ENCODE assay signal across 2 cellular contexts in the genomic region with DNA sequence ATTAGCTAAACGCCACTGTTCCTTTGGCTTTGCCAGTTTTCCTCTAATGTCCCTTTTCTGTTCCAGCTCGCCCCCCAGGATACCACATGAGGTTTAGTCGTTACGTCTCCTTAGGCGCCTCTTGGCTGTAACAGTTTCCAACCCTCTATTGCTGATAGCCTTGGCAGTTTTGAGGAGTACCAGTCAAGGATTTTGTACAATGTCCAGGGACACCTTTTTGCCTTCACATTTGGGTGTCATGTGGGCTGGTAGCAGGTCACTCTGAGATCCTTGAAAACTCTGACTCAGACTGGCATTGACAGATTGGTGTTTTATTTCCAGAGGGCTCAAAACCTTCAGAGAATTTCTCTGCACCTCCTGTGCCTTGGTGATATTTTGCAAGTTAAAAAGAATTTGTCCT.
TF ChIP-seq lines count a peak whose summit lies in the region.

No MANE protein-coding gene starts in this region.

TF ChIP-seq in GM23338, 12 proteins besides CTCF, POLR2A, EP300 and RAD21 (continues in another document):
- no peak for TF ChIP-seq POLR2AphosphoS5 (IDR thresholded peaks at IDR 0.05; ENCODE audit: low read depth)
- no peak for TF ChIP-seq NANOG (IDR thresholded peaks at IDR 0.05; ENCODE audit: borderline replicate concordance)
- no peak for TF ChIP-seq JUNB (IDR thresholded peaks at IDR 0.05; ENCODE audit: unreplicated experiment)
- no peak for TF ChIP-seq EZH2phosphoT487 (IDR thresholded peaks at IDR 0.05; ENCODE audit: unreplicated experiment)
- no peak for TF ChIP-seq CREB1 (CRISPR knock-in tag; IDR thresholded peaks at IDR 0.05; ENCODE audit: low read depth)
- TF ChIP-seq EZH2 (IDR thresholded peaks at IDR 0.05; ENCODE audit: low read depth, unreplicated experiment), result no peak
- no peak for TF ChIP-seq ZNF114 (CRISPR knock-in tag; IDR thresholded peaks at IDR 0.05)
- no peak for TF ChIP-seq REST (IDR thresholded peaks at IDR 0.05; ENCODE audit: unreplicated experiment)
- TF ChIP-seq STAT1 (IDR thresholded peaks at IDR 0.05; ENCODE audit: unreplicated experiment), result no peak
- TF ChIP-seq, protein P1, sequence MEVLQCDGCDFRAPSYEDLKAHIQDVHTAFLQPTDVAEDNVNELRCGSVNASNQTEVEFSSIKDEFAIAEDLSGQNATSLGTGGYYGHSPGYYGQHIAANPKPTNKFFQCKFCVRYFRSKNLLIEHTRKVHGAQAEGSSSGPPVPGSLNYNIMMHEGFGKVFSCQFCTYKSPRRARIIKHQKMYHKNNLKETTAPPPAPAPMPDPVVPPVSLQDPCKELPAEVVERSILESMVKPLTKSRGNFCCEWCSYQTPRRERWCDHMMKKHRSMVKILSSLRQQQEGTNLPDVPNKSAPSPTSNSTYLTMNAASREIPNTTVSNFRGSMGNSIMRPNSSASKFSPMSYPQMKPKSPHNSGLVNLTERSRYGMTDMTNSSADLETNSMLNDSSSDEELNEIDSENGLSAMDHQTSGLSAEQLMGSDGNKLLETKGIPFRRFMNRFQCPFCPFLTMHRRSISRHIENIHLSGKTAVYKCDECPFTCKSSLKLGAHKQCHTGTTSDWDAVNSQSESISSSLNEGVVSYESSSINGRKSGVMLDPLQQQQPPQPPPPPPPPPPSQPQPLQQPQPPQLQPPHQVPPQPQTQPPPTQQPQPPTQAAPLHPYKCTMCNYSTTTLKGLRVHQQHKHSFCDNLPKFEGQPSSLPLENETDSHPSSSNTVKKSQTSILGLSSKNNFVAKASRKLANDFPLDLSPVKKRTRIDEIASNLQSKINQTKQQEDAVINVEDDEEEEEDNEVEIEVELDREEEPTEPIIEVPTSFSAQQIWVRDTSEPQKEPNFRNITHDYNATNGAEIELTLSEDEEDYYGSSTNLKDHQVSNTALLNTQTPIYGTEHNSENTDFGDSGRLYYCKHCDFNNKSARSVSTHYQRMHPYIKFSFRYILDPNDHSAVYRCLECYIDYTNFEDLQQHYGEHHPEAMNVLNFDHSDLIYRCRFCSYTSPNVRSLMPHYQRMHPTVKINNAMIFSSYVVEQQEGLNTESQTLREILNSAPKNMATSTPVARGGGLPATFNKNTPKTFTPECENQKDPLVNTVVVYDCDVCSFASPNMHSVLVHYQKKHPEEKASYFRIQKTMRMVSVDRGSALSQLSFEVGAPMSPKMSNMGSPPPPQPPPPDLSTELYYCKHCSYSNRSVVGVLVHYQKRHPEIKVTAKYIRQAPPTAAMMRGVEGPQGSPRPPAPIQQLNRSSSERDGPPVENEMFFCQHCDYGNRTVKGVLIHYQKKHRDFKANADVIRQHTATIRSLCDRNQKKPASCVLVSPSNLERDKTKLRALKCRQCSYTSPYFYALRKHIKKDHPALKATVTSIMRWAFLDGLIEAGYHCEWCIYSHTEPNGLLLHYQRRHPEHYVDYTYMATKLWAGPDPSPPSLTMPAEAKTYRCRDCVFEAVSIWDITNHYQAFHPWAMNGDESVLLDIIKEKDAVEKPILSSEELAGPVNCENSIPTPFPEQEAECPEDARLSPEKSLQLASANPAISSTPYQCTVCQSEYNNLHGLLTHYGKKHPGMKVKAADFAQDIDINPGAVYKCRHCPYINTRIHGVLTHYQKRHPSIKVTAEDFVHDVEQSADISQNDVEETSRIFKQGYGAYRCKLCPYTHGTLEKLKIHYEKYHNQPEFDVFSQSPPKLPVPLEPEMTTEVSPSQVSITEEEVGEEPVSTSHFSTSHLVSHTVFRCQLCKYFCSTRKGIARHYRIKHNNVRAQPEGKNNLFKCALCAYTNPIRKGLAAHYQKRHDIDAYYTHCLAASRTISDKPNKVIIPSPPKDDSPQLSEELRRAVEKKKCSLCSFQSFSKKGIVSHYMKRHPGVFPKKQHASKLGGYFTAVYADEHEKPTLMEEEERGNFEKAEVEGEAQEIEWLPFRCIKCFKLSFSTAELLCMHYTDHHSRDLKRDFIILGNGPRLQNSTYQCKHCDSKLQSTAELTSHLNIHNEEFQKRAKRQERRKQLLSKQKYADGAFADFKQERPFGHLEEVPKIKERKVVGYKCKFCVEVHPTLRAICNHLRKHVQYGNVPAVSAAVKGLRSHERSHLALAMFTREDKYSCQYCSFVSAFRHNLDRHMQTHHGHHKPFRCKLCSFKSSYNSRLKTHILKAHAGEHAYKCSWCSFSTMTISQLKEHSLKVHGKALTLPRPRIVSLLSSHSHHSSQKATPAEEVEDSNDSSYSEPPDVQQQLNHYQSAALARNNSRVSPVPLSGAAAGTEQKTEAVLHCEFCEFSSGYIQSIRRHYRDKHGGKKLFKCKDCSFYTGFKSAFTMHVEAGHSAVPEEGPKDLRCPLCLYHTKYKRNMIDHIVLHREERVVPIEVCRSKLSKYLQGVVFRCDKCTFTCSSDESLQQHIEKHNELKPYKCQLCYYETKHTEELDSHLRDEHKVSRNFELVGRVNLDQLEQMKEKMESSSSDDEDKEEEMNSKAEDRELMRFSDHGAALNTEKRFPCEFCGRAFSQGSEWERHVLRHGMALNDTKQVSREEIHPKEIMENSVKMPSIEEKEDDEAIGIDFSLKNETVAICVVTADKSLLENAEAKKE (CRISPR knock-in tag; IDR thresholded peaks at IDR 0.05), result no peak

TF ChIP-seq in H1, 55 proteins besides CTCF, POLR2A, EP300 and RAD21:
- TF ChIP-seq BCL11A (IDR thresholded peaks at IDR 0.05; ENCODE audit: low read depth in 2 of 2, low read length in 2 of 2) (no peak), POU5F1 (IDR thresholded peaks at IDR 0.05; ENCODE audit: low read depth, low read length) (no peak), CBX8 (IDR thresholded peaks at IDR 0.05; ENCODE audit: borderline replicate concordance, low read depth, low read length) (no peak), SIN3A (conservative IDR thresholded peaks at IDR 0.05 in 1 of 2, IDR thresholded peaks at IDR 0.05 in 1 of 2; ENCODE audit: low read depth in 1 of 2, low read length in 2 of 2) (no peak), BRCA1 (IDR thresholded peaks at IDR 0.05; ENCODE audit: low read depth, low read length) (no peak), PHF8 (conservative IDR thresholded peaks at IDR 0.05; ENCODE audit: low read depth, low read length) (no peak), TAF1 (IDR thresholded peaks at IDR 0.05; ENCODE audit: low read depth, low read length) (no peak), SUZ12 (IDR thresholded peaks at IDR 0.05; ENCODE audit: low read length) (no peak), GTF2F1 (IDR thresholded peaks at IDR 0.05; ENCODE audit: borderline replicate concordance, low read depth, low read length) (no peak), HDAC2 (IDR thresholded peaks at IDR 0.05; ENCODE audit: borderline replicate concordance in 1 of 2, low read depth in 2 of 2, low read length in 2 of 2) (no peak), CEBPB (IDR thresholded peaks at IDR 0.05; ENCODE audit: low read depth, low read length) (no peak), ZNF274 (IDR thresholded peaks at IDR 0.05; ENCODE audit: borderline replicate concordance, extremely low read depth, low read length) (no peak), YY1 (IDR thresholded peaks at IDR 0.05; ENCODE audit: low read depth, low read length) (no peak), RNF2 (IDR thresholded peaks at IDR 0.05; ENCODE audit: borderline replicate concordance, low read depth, low read length, missing control alignments, poor library complexity, severe bottlenecking) (no peak)
- TF ChIP-seq, protein P2, sequence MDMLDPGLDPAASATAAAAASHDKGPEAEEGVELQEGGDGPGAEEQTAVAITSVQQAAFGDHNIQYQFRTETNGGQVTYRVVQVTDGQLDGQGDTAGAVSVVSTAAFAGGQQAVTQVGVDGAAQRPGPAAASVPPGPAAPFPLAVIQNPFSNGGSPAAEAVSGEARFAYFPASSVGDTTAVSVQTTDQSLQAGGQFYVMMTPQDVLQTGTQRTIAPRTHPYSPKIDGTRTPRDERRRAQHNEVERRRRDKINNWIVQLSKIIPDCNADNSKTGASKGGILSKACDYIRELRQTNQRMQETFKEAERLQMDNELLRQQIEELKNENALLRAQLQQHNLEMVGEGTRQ (IDR thresholded peaks at IDR 0.05; ENCODE audit: low read length), result no peak
